ENCODE assay signal across 2 cellular contexts in the genomic region with DNA sequence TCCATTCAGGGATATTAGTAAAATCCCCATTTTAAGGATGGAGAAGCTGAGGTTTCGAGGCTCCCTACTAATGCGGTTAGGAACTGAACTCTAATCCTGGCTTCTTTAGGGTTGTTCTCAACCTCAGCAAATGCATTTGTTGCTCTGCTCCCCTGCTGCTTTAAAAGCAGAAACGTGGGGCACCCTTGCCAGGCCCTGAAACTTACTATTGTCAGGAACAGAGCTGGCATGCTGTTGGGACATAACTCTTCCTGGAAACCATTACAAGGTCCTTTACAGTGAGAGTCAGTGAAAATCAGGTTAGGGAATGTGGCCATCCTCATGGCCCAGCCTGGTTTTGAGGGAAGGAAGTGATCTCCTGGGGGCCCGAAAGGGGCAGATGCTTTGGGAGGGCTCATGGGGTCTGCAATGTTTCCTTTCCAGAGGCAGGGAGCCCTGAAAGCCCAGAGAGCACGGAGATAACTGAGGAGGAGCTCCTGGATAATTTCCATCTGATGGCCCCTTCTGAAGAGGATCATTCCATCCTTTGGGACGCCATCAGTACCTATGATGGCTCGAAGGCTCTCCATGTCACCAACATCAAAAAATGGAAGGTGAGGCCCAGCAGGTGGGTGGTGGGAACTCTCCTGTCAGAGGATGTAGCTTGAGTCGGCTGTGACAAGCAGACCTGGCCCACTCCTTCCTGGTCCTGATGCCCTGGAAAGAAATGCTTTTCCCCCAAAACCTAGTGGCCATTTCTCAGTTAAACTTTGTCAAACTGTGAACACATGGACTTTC.
TF ChIP-seq lines count a peak whose summit lies in the region.

No MANE protein-coding gene starts in this region.

TF ChIP-seq in HCT116, 20 proteins besides CTCF, POLR2A, EP300 and RAD21:
- TF ChIP-seq, protein P1, sequence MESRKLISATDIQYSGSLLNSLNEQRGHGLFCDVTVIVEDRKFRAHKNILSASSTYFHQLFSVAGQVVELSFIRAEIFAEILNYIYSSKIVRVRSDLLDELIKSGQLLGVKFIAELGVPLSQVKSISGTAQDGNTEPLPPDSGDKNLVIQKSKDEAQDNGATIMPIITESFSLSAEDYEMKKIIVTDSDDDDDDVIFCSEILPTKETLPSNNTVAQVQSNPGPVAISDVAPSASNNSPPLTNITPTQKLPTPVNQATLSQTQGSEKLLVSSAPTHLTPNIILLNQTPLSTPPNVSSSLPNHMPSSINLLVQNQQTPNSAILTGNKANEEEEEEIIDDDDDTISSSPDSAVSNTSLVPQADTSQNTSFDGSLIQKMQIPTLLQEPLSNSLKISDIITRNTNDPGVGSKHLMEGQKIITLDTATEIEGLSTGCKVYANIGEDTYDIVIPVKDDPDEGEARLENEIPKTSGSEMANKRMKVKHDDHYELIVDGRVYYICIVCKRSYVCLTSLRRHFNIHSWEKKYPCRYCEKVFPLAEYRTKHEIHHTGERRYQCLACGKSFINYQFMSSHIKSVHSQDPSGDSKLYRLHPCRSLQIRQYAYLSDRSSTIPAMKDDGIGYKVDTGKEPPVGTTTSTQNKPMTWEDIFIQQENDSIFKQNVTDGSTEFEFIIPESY (IDR thresholded peaks at IDR 0.05; ENCODE audit: extremely low read depth, insufficient replicate concordance, low read length): no peak
TF ChIP-seq in HCT116: peak in this region for 0.

TF ChIP-seq in HepG2, 621 proteins besides CTCF, POLR2A, EP300 and RAD21 (continues in another document):
- TF ChIP-seq ZNF225 (CRISPR knock-in tag; IDR thresholded peaks at IDR 0.05) (no peak), ZNF766 (CRISPR knock-in tag; IDR thresholded peaks at IDR 0.05; ENCODE audit: borderline replicate concordance) (peak; percentile 54; the same call in 1 of the 2 replicates), SRY (CRISPR knock-in tag; IDR thresholded peaks at IDR 0.05) (peak; percentile 66; the same call in 1 of the 2 replicates), ZNF773 (CRISPR knock-in tag; IDR thresholded peaks at IDR 0.05; ENCODE audit: borderline replicate concordance) (no peak), TCF7L2 (IDR thresholded peaks at IDR 0.05; ENCODE audit: low read depth, low read length) (no peak), POLR2AphosphoS2 (IDR thresholded peaks at IDR 0.05; ENCODE audit: low read depth, low read length) (no peak; the same call in 1 of the 2 replicates), ZNF557 (CRISPR knock-in tag; IDR thresholded peaks at IDR 0.05) (no peak), TBX2 (CRISPR knock-in tag; IDR thresholded peaks at IDR 0.05; ENCODE audit: borderline replicate concordance) (peak; percentile 13; the same call in 1 of the 2 replicates), ZNF619 (CRISPR knock-in tag; IDR thresholded peaks at IDR 0.05) (peak; percentile 54), SP2 (CRISPR knock-in tag; IDR thresholded peaks at IDR 0.05) (no peak), NFYC (CRISPR knock-in tag; IDR thresholded peaks at IDR 0.05) (0 out of 2 replicates have a peak, but pooled peaks have one; percentile 8), ATF7-NPFF (CRISPR knock-in tag; IDR thresholded peaks at IDR 0.05; ENCODE audit: low read depth) (peak; percentile 66; the same call in 1 of the 2 replicates), ZNF644 (CRISPR knock-in tag; IDR thresholded peaks at IDR 0.05; ENCODE audit: low read depth) (no peak), DPF2 (CRISPR knock-in tag; IDR thresholded peaks at IDR 0.05; ENCODE audit: borderline replicate concordance, low read depth) (0 out of 2 replicates have a peak, but pooled peaks have one; percentile 23), NR2F1 (CRISPR knock-in tag; IDR thresholded peaks at IDR 0.05) (0 out of 4 replicates have a peak, but pooled peaks of 1 of the 2 experiments have one; percentile 17), FOXA3 (CRISPR knock-in tag; IDR thresholded peaks at IDR 0.05) (peak; percentile 27; the same call in 1 of the 2 replicates), ZNF678 (CRISPR knock-in tag; IDR thresholded peaks at IDR 0.05) (no peak), ZNF607 (CRISPR knock-in tag; IDR thresholded peaks at IDR 0.05; ENCODE audit: borderline replicate concordance) (peak; percentile 43; the same call in 1 of the 2 replicates), ZNF230 (CRISPR knock-in tag; IDR thresholded peaks at IDR 0.05) (peak; percentile 74), KDM4B (CRISPR knock-in tag; IDR thresholded peaks at IDR 0.05) (0 out of 2 replicates have a peak, but pooled peaks have one; percentile 34), ZNF138 (CRISPR knock-in tag; IDR thresholded peaks at IDR 0.05; ENCODE audit: low read depth) (peak; percentile 43; the same call in 1 of the 2 replicates), YEATS2 (CRISPR knock-in tag; IDR thresholded peaks at IDR 0.05; ENCODE audit: borderline replicate concordance) (no peak)
- TF ChIP-seq, protein P2, sequence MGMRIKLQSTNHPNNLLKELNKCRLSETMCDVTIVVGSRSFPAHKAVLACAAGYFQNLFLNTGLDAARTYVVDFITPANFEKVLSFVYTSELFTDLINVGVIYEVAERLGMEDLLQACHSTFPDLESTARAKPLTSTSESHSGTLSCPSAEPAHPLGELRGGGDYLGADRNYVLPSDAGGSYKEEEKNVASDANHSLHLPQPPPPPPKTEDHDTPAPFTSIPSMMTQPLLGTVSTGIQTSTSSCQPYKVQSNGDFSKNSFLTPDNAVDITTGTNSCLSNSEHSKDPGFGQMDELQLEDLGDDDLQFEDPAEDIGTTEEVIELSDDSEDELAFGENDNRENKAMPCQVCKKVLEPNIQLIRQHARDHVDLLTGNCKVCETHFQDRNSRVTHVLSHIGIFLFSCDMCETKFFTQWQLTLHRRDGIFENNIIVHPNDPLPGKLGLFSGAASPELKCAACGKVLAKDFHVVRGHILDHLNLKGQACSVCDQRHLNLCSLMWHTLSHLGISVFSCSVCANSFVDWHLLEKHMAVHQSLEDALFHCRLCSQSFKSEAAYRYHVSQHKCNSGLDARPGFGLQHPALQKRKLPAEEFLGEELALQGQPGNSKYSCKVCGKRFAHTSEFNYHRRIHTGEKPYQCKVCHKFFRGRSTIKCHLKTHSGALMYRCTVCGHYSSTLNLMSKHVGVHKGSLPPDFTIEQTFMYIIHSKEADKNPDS (CRISPR knock-in tag; IDR thresholded peaks at IDR 0.05): no peak
- TF ChIP-seq, protein P3, sequence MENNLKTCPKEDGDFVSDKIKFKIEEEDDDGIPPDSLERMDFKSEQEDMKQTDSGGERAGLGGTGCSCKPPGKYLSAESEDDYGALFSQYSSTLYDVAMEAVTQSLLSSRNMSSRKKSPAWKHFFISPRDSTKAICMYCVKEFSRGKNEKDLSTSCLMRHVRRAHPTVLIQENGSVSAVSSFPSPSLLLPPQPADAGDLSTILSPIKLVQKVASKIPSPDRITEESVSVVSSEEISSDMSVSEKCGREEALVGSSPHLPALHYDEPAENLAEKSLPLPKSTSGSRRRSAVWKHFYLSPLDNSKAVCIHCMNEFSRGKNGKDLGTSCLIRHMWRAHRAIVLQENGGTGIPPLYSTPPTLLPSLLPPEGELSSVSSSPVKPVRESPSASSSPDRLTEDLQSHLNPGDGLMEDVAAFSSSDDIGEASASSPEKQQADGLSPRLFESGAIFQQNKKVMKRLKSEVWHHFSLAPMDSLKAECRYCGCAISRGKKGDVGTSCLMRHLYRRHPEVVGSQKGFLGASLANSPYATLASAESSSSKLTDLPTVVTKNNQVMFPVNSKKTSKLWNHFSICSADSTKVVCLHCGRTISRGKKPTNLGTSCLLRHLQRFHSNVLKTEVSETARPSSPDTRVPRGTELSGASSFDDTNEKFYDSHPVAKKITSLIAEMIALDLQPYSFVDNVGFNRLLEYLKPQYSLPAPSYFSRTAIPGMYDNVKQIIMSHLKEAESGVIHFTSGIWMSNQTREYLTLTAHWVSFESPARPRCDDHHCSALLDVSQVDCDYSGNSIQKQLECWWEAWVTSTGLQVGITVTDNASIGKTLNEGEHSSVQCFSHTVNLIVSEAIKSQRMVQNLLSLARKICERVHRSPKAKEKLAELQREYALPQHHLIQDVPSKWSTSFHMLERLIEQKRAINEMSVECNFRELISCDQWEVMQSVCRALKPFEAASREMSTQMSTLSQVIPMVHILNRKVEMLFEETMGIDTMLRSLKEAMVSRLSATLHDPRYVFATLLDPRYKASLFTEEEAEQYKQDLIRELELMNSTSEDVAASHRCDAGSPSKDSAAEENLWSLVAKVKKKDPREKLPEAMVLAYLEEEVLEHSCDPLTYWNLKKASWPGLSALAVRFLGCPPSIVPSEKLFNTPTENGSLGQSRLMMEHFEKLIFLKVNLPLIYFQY (CRISPR knock-in tag; IDR thresholded peaks at IDR 0.05; ENCODE audit: borderline replicate concordance): 0 out of 2 replicates have a peak, but pooled peaks have one; percentile 24
- TF ChIP-seq, protein P4, sequence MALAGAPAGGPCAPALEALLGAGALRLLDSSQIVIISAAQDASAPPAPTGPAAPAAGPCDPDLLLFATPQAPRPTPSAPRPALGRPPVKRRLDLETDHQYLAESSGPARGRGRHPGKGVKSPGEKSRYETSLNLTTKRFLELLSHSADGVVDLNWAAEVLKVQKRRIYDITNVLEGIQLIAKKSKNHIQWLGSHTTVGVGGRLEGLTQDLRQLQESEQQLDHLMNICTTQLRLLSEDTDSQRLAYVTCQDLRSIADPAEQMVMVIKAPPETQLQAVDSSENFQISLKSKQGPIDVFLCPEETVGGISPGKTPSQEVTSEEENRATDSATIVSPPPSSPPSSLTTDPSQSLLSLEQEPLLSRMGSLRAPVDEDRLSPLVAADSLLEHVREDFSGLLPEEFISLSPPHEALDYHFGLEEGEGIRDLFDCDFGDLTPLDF (CRISPR knock-in tag; IDR thresholded peaks at IDR 0.05): no peak
- TF ChIP-seq, protein P5, sequence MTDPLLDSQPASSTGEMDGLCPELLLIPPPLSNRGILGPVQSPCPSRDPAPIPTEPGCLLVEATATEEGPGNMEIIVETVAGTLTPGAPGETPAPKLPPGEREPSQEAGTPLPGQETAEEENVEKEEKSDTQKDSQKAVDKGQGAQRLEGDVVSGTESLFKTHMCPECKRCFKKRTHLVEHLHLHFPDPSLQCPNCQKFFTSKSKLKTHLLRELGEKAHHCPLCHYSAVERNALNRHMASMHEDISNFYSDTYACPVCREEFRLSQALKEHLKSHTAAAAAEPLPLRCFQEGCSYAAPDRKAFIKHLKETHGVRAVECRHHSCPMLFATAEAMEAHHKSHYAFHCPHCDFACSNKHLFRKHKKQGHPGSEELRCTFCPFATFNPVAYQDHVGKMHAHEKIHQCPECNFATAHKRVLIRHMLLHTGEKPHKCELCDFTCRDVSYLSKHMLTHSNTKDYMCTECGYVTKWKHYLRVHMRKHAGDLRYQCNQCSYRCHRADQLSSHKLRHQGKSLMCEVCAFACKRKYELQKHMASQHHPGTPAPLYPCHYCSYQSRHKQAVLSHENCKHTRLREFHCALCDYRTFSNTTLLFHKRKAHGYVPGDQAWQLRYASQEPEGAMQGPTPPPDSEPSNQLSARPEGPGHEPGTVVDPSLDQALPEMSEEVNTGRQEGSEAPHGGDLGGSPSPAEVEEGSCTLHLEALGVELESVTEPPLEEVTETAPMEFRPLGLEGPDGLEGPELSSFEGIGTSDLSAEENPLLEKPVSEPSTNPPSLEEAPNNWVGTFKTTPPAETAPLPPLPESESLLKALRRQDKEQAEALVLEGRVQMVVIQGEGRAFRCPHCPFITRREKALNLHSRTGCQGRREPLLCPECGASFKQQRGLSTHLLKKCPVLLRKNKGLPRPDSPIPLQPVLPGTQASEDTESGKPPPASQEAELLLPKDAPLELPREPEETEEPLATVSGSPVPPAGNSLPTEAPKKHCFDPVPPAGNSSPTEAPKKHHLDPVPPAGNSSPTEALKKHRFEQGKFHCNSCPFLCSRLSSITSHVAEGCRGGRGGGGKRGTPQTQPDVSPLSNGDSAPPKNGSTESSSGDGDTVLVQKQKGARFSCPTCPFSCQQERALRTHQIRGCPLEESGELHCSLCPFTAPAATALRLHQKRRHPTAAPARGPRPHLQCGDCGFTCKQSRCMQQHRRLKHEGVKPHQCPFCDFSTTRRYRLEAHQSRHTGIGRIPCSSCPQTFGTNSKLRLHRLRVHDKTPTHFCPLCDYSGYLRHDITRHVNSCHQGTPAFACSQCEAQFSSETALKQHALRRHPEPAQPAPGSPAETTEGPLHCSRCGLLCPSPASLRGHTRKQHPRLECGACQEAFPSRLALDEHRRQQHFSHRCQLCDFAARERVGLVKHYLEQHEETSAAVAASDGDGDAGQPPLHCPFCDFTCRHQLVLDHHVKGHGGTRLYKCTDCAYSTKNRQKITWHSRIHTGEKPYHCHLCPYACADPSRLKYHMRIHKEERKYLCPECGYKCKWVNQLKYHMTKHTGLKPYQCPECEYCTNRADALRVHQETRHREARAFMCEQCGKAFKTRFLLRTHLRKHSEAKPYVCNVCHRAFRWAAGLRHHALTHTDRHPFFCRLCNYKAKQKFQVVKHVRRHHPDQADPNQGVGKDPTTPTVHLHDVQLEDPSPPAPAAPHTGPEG (CRISPR knock-in tag; IDR thresholded peaks at IDR 0.05): no peak
- TF ChIP-seq, protein P6, sequence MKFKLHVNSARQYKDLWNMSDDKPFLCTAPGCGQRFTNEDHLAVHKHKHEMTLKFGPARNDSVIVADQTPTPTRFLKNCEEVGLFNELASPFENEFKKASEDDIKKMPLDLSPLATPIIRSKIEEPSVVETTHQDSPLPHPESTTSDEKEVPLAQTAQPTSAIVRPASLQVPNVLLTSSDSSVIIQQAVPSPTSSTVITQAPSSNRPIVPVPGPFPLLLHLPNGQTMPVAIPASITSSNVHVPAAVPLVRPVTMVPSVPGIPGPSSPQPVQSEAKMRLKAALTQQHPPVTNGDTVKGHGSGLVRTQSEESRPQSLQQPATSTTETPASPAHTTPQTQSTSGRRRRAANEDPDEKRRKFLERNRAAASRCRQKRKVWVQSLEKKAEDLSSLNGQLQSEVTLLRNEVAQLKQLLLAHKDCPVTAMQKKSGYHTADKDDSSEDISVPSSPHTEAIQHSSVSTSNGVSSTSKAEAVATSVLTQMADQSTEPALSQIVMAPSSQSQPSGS (CRISPR knock-in tag; IDR thresholded peaks at IDR 0.05): no peak
- TF ChIP-seq, protein P1 (CRISPR knock-in tag; IDR thresholded peaks at IDR 0.05): no peak
- TF ChIP-seq, protein P7, sequence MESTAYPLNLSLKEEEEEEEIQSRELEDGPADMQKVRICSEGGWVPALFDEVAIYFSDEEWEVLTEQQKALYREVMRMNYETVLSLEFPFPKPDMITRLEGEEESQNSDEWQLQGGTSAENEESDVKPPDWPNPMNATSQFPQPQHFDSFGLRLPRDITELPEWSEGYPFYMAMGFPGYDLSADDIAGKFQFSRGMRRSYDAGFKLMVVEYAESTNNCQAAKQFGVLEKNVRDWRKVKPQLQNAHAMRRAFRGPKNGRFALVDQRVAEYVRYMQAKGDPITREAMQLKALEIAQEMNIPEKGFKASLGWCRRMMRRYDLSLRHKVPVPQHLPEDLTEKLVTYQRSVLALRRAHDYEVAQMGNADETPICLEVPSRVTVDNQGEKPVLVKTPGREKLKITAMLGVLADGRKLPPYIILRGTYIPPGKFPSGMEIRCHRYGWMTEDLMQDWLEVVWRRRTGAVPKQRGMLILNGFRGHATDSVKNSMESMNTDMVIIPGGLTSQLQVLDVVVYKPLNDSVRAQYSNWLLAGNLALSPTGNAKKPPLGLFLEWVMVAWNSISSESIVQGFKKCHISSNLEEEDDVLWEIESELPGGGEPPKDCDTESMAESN (CRISPR knock-in tag; conservative IDR thresholded peaks at IDR 0.05): 0 out of 2 replicates have a peak, but pooled peaks have one; percentile 54
